Comparison of ENCODE assay signal across 1 cellular context in the genomic region with DNA sequence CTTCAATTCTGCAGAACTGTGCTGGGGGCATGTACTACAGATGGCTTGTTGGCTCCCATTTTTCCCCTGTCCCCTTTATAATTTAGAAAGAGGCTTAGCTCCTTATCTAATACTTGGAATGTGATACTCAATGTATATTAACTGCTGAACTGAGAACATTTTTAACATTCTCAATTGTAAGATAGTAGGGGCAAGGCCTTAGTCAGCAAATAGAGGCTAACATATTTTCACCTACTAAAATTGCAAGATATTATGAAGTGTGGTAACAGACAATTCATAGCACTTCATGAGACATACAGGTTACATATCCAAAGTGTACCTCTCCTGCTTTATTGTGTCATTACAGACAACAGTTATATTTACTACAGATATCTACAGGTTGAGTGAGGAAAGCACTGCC.
A peak's percentile ranks its signal among the peaks of the same experiment; 100 is the strongest.
TF ChIP-seq lines count a peak whose summit lies in the region.

No MANE protein-coding gene starts in this region.

TF ChIP-seq in HepG2, 621 proteins besides CTCF, POLR2A, EP300 and RAD21 (continued from another document):
- TF ChIP-seq, protein P1, sequence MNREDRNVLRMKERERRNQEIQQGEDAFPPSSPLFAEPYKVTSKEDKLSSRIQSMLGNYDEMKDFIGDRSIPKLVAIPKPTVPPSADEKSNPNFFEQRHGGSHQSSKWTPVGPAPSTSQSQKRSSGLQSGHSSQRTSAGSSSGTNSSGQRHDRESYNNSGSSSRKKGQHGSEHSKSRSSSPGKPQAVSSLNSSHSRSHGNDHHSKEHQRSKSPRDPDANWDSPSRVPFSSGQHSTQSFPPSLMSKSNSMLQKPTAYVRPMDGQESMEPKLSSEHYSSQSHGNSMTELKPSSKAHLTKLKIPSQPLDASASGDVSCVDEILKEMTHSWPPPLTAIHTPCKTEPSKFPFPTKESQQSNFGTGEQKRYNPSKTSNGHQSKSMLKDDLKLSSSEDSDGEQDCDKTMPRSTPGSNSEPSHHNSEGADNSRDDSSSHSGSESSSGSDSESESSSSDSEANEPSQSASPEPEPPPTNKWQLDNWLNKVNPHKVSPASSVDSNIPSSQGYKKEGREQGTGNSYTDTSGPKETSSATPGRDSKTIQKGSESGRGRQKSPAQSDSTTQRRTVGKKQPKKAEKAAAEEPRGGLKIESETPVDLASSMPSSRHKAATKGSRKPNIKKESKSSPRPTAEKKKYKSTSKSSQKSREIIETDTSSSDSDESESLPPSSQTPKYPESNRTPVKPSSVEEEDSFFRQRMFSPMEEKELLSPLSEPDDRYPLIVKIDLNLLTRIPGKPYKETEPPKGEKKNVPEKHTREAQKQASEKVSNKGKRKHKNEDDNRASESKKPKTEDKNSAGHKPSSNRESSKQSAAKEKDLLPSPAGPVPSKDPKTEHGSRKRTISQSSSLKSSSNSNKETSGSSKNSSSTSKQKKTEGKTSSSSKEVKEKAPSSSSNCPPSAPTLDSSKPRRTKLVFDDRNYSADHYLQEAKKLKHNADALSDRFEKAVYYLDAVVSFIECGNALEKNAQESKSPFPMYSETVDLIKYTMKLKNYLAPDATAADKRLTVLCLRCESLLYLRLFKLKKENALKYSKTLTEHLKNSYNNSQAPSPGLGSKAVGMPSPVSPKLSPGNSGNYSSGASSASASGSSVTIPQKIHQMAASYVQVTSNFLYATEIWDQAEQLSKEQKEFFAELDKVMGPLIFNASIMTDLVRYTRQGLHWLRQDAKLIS (CRISPR knock-in tag; IDR thresholded peaks at IDR 0.05) = no peak
- TF ChIP-seq ZNF790 (CRISPR knock-in tag; IDR thresholded peaks at IDR 0.05; ENCODE audit: borderline replicate concordance) (no peak), ZBTB3 (CRISPR knock-in tag; IDR thresholded peaks at IDR 0.05; ENCODE audit: borderline replicate concordance, low read depth) (no peak), MAFF (IDR thresholded peaks at IDR 0.05; ENCODE audit: low read depth, low read length) (peak; percentile 43; the same call in 1 of the 2 replicates)
TF ChIP-seq in HepG2: peak in this region for 2.
